Comparison of ENCODE assay signal across 20 cellular contexts in genomic region chr1:114116086-114116485, GRCh38. TPM values are rescaled to one million over a fixed set of nuclear protein-coding genes. Genes with fewer than 3 reads are reported as not detected.
"Had no signal": no experiment of that assay in that cellular context is flagged by ENCODE, and none has a peak within 500 bp of the region (broad histone marks: within the 10 kb centered on the region; RNA-seq: fewer than 3 reads in every experiment).

No MANE protein-coding gene starts in this region.

- H3K9me3 Mint-ChIP-seq: immature natural killer cell, naive B cell, type B pancreatic cell had no signal

- H3K27ac Mint-ChIP-seq: immature natural killer cell, naive B cell, progenitor cell of endocrine pancreas, type B pancreatic cell had no signal

- H3K4me3 ChIP-seq: lung, pancreas, suprapubic skin, thyroid gland, uterus had no signal

- DNase-seq: dermis blood vessel endothelial cell; erythroblast; immature natural killer cell; kidney; left cardiac atrium; left ventricle myocardium superior; mesenchymal stem cell; naive B cell; pancreas; right cardiac atrium; small intestine; stimulated activated CD4-positive, alpha-beta T cell treated with anti-CD3 and anti-CD28 coated beads, Interleukin-12 subunit alpha, Interleukin-12 subunit beta, amount 100 ng/mL, for 4 hours; stimulated activated naive CD4-positive, alpha-beta T cell; thyroid gland; uterus had no signal

- H3K4me3 Mint-ChIP-seq: immature natural killer cell, naive B cell, type B pancreatic cell had no signal

- ATAC-seq: foreskin keratinocyte, left cardiac atrium, left ventricle myocardium superior, pancreas, right cardiac atrium had no signal

RNA-seq across cellular contexts. Expression of gene SYT6, which starts 37.6 kb away (rescaled TPM):
- polyA plus RNA-seq: foreskin keratinocyte, immature natural killer cell, right cardiac atrium had no signal
